1 cellular context compared by ENCODE assay signal in genomic region chr15:82014989-82015388, GRCh38.
TF ChIP-seq lines count a peak whose summit lies in the region.

No MANE protein-coding gene starts in this region.

TF ChIP-seq in K562, 482 proteins besides CTCF, POLR2A, EP300 and RAD21:
- TF ChIP-seq ZFP30 (CRISPR knock-in tag; IDR thresholded peaks at IDR 0.05; ENCODE audit: borderline replicate concordance) (no peak), ZNF316 (IDR thresholded peaks at IDR 0.05) (0 out of 2 replicates have a peak, but pooled peaks have one; percentile 3), BHLHE40 (IDR thresholded peaks at IDR 0.05; ENCODE audit: low read length) (no peak), CBX1 (IDR thresholded peaks at IDR 0.05; ENCODE audit: low read depth) (no peak), TGIF2 (CRISPR knock-in tag; IDR thresholded peaks at IDR 0.05) (no peak), HES1 (IDR thresholded peaks at IDR 0.05; ENCODE audit: low read depth) (no peak)
TF ChIP-seq in K562: peak in this region for 1.
